Comparison of ENCODE assay signal across 1 cellular context in the genomic region with DNA sequence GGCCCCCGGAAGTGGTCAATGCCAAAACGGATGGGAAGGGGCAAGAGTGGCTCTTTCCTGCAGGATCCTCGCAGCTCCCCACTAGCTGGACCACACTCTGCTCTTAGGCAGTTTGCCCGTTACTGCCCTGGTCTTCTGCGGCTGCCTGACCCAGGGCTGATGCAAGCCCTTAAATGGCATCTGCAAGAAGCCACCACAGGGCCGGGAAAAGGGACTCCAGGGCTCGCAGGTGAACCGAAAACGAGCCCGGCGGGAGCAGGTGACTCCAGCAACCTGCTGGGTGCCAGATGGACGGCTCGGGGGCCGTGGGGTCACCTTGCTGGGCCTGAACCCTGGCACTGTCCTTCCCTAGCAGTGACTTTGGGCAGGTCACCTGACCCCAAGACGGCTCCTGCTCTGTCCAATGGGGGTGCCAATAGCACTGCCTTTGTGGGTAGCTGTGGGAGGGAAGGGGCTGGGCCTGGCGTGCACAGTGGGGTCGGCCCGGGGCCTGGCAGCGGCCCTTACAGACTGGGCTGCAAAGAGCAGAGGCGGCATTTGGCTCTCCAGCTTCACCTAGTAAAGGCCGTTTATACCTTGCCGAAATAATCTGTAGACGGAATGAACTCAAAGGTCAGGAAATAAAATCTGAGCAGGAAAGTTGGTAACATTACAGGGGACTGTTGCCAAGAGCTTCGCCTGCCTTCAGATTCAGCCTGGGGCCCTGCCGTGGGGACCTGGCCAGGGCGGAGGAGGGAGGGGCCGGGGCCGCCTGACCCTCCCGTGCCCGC.
TF ChIP-seq lines count a peak whose summit lies in the region.

No MANE protein-coding gene starts in this region.

TF ChIP-seq in HepG2, 621 proteins besides CTCF, POLR2A, EP300 and RAD21 (continued from another document and continues in another):
- TF ChIP-seq, protein P1, sequence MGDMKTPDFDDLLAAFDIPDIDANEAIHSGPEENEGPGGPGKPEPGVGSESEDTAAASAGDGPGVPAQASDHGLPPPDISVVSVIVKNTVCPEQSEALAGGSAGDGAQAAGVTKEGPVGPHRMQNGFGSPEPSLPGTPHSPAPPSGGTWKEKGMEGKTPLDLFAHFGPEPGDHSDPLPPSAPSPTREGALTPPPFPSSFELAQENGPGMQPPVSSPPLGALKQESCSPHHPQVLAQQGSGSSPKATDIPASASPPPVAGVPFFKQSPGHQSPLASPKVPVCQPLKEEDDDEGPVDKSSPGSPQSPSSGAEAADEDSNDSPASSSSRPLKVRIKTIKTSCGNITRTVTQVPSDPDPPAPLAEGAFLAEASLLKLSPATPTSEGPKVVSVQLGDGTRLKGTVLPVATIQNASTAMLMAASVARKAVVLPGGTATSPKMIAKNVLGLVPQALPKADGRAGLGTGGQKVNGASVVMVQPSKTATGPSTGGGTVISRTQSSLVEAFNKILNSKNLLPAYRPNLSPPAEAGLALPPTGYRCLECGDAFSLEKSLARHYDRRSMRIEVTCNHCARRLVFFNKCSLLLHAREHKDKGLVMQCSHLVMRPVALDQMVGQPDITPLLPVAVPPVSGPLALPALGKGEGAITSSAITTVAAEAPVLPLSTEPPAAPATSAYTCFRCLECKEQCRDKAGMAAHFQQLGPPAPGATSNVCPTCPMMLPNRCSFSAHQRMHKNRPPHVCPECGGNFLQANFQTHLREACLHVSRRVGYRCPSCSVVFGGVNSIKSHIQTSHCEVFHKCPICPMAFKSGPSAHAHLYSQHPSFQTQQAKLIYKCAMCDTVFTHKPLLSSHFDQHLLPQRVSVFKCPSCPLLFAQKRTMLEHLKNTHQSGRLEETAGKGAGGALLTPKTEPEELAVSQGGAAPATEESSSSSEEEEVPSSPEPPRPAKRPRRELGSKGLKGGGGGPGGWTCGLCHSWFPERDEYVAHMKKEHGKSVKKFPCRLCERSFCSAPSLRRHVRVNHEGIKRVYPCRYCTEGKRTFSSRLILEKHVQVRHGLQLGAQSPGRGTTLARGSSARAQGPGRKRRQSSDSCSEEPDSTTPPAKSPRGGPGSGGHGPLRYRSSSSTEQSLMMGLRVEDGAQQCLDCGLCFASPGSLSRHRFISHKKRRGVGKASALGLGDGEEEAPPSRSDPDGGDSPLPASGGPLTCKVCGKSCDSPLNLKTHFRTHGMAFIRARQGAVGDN (CRISPR knock-in tag; IDR thresholded peaks at IDR 0.05), result peak; percentile 75
- TF ChIP-seq KDM4B (CRISPR knock-in tag; IDR thresholded peaks at IDR 0.05) (0 out of 2 replicates have a peak, but pooled peaks have one; percentile 52), FIP1L1 (IDR thresholded peaks at IDR 0.05; ENCODE audit: borderline replicate concordance, insufficient read depth, low read depth, low read length) (no peak; the same call in 1 of the 2 replicates), ATRX (CRISPR knock-in tag; IDR thresholded peaks at IDR 0.05; ENCODE audit: borderline replicate concordance) (no peak), SIN3A (IDR thresholded peaks at IDR 0.05; ENCODE audit: borderline replicate concordance, low read depth, low read length) (0 out of 2 replicates have a peak, but pooled peaks have one; percentile 48), ZNF205 (CRISPR knock-in tag; IDR thresholded peaks at IDR 0.05) (no peak), TARDBP (CRISPR knock-in tag; IDR thresholded peaks at IDR 0.05) (peak; percentile 53; the same call in 1 of the 2 replicates), ZNF629 (CRISPR knock-in tag; conservative IDR thresholded peaks at IDR 0.05) (no peak), HES4 (CRISPR knock-in tag; IDR thresholded peaks at IDR 0.05; ENCODE audit: borderline replicate concordance) (no peak), SRSF4 (IDR thresholded peaks at IDR 0.05; ENCODE audit: low read depth, low read length, poor library complexity, severe bottlenecking) (no peak), ZNF446 (CRISPR knock-in tag; IDR thresholded peaks at IDR 0.05) (no peak), SP4 (CRISPR knock-in tag; IDR thresholded peaks at IDR 0.05) (peak; percentile 20; the same call in 1 of the 2 replicates), MTF2 (CRISPR knock-in tag; IDR thresholded peaks at IDR 0.05; ENCODE audit: borderline replicate concordance) (no peak), THAP11 (CRISPR knock-in tag; IDR thresholded peaks at IDR 0.05) (no peak), ZC3H13 (CRISPR knock-in tag; IDR thresholded peaks at IDR 0.05) (peak; percentile 62; the same call in 1 of the 2 replicates), CENPX (CRISPR knock-in tag; IDR thresholded peaks at IDR 0.05) (no peak), CREM (IDR thresholded peaks at IDR 0.05) (peak; percentile 32; the same call in 1 of the 2 replicates), CREM (CRISPR knock-in tag; IDR thresholded peaks at IDR 0.05) (no peak), LCORL (IDR thresholded peaks at IDR 0.05) (no peak), LCORL (CRISPR knock-in tag; IDR thresholded peaks at IDR 0.05) (peak; percentile 39; the same call in 1 of the 2 replicates), ARNT2 (CRISPR knock-in tag; IDR thresholded peaks at IDR 0.05; ENCODE audit: low read depth) (no peak), MED1 (CRISPR knock-in tag; IDR thresholded peaks at IDR 0.05) (peak; percentile 45), RXRA (CRISPR knock-in tag; IDR thresholded peaks at IDR 0.05) (peak; percentile 26; the same call in 1 of the 2 replicates), ZNF530 (CRISPR knock-in tag; IDR thresholded peaks at IDR 0.05; ENCODE audit: low read depth) (no peak), KLF13 (CRISPR knock-in tag; IDR thresholded peaks at IDR 0.05) (no peak), CEBPG (CRISPR knock-in tag; IDR thresholded peaks at IDR 0.05) (peak; percentile 45; the same call in 1 of the 2 replicates), MXI1 (IDR thresholded peaks at IDR 0.05; ENCODE audit: borderline replicate concordance, low read depth, low read length) (0 out of 3 replicates have a peak, but pooled peaks have one; percentile 15), ZNF546 (CRISPR knock-in tag; conservative IDR thresholded peaks at IDR 0.05) (no peak)
- TF ChIP-seq, protein P2, sequence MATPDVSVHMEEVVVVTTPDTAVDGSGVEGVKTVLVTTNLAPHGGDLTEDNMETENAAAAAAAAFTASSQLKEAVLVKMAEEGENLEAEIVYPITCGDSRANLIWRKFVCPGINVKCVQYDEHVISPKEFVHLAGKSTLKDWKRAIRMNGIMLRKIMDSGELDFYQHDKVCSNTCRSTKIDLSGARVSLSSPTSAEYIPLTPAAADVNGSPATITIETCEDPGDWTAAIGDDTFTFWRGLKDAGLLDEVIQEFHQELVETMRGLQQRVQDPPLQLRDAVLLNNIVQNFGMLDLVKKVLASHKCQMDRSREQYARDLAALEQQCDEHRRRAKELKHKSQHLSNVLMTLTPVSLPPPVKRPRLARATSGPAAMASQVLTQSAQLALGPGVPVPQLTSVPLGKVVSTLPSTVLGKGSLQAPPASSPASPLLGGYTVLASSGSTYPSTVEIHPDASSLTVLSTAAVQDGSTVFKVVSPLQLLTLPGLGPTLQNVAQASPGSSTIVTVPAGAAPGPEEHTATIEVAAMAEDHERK (CRISPR knock-in tag; IDR thresholded peaks at IDR 0.05; ENCODE audit: low read depth), result no peak
- TF ChIP-seq, protein P3, sequence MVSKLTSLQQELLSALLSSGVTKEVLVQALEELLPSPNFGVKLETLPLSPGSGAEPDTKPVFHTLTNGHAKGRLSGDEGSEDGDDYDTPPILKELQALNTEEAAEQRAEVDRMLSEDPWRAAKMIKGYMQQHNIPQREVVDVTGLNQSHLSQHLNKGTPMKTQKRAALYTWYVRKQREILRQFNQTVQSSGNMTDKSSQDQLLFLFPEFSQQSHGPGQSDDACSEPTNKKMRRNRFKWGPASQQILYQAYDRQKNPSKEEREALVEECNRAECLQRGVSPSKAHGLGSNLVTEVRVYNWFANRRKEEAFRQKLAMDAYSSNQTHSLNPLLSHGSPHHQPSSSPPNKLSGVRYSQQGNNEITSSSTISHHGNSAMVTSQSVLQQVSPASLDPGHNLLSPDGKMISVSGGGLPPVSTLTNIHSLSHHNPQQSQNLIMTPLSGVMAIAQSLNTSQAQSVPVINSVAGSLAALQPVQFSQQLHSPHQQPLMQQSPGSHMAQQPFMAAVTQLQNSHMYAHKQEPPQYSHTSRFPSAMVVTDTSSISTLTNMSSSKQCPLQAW (CRISPR knock-in tag; IDR thresholded peaks at IDR 0.05), result no peak
- TF ChIP-seq, protein P4, sequence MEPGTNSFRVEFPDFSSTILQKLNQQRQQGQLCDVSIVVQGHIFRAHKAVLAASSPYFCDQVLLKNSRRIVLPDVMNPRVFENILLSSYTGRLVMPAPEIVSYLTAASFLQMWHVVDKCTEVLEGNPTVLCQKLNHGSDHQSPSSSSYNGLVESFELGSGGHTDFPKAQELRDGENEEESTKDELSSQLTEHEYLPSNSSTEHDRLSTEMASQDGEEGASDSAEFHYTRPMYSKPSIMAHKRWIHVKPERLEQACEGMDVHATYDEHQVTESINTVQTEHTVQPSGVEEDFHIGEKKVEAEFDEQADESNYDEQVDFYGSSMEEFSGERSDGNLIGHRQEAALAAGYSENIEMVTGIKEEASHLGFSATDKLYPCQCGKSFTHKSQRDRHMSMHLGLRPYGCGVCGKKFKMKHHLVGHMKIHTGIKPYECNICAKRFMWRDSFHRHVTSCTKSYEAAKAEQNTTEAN (CRISPR knock-in tag; conservative IDR thresholded peaks at IDR 0.05), result no peak
- TF ChIP-seq, protein P5, sequence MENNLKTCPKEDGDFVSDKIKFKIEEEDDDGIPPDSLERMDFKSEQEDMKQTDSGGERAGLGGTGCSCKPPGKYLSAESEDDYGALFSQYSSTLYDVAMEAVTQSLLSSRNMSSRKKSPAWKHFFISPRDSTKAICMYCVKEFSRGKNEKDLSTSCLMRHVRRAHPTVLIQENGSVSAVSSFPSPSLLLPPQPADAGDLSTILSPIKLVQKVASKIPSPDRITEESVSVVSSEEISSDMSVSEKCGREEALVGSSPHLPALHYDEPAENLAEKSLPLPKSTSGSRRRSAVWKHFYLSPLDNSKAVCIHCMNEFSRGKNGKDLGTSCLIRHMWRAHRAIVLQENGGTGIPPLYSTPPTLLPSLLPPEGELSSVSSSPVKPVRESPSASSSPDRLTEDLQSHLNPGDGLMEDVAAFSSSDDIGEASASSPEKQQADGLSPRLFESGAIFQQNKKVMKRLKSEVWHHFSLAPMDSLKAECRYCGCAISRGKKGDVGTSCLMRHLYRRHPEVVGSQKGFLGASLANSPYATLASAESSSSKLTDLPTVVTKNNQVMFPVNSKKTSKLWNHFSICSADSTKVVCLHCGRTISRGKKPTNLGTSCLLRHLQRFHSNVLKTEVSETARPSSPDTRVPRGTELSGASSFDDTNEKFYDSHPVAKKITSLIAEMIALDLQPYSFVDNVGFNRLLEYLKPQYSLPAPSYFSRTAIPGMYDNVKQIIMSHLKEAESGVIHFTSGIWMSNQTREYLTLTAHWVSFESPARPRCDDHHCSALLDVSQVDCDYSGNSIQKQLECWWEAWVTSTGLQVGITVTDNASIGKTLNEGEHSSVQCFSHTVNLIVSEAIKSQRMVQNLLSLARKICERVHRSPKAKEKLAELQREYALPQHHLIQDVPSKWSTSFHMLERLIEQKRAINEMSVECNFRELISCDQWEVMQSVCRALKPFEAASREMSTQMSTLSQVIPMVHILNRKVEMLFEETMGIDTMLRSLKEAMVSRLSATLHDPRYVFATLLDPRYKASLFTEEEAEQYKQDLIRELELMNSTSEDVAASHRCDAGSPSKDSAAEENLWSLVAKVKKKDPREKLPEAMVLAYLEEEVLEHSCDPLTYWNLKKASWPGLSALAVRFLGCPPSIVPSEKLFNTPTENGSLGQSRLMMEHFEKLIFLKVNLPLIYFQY (CRISPR knock-in tag; IDR thresholded peaks at IDR 0.05; ENCODE audit: borderline replicate concordance), result no peak
- TF ChIP-seq, protein P6, sequence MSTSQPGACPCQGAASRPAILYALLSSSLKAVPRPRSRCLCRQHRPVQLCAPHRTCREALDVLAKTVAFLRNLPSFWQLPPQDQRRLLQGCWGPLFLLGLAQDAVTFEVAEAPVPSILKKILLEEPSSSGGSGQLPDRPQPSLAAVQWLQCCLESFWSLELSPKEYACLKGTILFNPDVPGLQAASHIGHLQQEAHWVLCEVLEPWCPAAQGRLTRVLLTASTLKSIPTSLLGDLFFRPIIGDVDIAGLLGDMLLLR (CRISPR knock-in tag; IDR thresholded peaks at IDR 0.05), result 0 out of 2 replicates have a peak, but pooled peaks have one; percentile 34
- TF ChIP-seq, protein P7, sequence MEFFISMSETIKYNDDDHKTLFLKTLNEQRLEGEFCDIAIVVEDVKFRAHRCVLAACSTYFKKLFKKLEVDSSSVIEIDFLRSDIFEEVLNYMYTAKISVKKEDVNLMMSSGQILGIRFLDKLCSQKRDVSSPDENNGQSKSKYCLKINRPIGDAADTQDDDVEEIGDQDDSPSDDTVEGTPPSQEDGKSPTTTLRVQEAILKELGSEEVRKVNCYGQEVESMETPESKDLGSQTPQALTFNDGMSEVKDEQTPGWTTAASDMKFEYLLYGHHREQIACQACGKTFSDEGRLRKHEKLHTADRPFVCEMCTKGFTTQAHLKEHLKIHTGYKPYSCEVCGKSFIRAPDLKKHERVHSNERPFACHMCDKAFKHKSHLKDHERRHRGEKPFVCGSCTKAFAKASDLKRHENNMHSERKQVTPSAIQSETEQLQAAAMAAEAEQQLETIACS (CRISPR knock-in tag; IDR thresholded peaks at IDR 0.05), result peak; percentile 30; the same call in 1 of the 2 replicates
- TF ChIP-seq, protein P8, sequence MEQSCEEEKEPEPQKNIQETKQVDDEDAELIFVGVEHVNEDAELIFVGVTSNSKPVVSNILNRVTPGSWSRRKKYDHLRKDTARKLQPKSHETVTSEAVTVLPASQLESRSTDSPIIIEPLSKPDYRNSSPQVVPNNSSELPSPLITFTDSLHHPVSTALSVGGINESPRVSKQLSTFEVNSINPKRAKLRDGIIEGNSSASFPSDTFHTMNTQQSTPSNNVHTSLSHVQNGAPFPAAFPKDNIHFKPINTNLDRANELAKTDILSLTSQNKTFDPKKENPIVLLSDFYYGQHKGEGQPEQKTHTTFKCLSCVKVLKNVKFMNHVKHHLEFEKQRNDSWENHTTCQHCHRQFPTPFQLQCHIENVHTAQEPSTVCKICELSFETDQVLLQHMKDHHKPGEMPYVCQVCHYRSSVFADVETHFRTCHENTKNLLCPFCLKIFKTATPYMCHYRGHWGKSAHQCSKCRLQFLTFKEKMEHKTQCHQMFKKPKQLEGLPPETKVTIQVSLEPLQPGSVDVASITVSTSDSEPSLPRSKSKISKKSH (CRISPR knock-in tag; IDR thresholded peaks at IDR 0.05; ENCODE audit: borderline replicate concordance), result no peak
- TF ChIP-seq, protein P9, sequence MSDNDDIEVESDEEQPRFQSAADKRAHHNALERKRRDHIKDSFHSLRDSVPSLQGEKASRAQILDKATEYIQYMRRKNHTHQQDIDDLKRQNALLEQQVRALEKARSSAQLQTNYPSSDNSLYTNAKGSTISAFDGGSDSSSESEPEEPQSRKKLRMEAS (IDR thresholded peaks at IDR 0.05), result peak; percentile 41; the same call in 1 of the 2 replicates
- TF ChIP-seq, protein P10, sequence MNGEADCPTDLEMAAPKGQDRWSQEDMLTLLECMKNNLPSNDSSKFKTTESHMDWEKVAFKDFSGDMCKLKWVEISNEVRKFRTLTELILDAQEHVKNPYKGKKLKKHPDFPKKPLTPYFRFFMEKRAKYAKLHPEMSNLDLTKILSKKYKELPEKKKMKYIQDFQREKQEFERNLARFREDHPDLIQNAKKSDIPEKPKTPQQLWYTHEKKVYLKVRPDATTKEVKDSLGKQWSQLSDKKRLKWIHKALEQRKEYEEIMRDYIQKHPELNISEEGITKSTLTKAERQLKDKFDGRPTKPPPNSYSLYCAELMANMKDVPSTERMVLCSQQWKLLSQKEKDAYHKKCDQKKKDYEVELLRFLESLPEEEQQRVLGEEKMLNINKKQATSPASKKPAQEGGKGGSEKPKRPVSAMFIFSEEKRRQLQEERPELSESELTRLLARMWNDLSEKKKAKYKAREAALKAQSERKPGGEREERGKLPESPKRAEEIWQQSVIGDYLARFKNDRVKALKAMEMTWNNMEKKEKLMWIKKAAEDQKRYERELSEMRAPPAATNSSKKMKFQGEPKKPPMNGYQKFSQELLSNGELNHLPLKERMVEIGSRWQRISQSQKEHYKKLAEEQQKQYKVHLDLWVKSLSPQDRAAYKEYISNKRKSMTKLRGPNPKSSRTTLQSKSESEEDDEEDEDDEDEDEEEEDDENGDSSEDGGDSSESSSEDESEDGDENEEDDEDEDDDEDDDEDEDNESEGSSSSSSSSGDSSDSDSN (CRISPR knock-in tag; IDR thresholded peaks at IDR 0.05), result peak; percentile 54
